In the genomic region with DNA sequence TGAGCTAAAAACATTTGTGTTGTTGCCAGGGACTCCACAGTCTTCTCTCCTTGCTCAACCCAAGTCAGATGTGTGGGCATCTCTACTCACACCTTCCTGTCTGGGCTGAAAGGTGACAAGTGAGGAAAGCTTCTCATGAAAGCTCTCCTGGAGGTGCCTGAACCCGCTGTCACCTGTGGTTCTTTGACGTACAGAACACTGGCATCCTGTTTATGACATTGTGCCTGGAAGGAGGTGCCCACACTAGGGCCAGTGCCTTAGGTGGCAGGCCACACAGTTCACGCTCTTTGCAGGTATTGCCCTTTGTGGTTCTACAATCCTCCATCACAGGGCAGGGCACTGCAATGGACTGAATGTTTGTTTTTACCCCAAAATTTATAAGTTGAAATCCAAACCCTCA, we compare ENCODE assay signal across 12 cellular contexts.
A peak's percentile ranks its signal among the peaks of the same experiment; 100 is the strongest.
DNase-seq lines count a peak whose midpoint lies in the region; ATAC-seq and FAIRE-seq lines count a peak whose summit lies in the region.
"Had no signal": no experiment of that assay in that cellular context is flagged by ENCODE, and none has a peak within 500 bp of the region (broad histone marks: within the 10 kb centered on the region; RNA-seq: fewer than 3 reads in every experiment).

No MANE protein-coding gene starts in this region.

- ATAC-seq in T-cell (replicated peaks in 1 of 4): peak; percentile 87 to 95 (median 93)
- ATAC-seq in left cardiac atrium: peak; percentile 52 to 75
- no peak for ATAC-seq in GM19328 (IDR thresholded peaks at IDR 0.05; ENCODE audit: unreplicated experiment)

- intact Hi-C loops in left cardiac atrium (cut with DNase I): no loop called here

- peak overlapping the region; percentile 35 to 55 (median 47) for H3K4me3 Mint-ChIP-seq in T-cell
- H3K4me3 Mint-ChIP-seq: dendritic cell treated with granulocyte-macrophage colony-stimulating factor and Interleukin-4, amounts not matched to agents 40 ng/mL and 50 ng/mL, for 4 days; nephron had no signal

- H3K27ac Mint-ChIP-seq in T-cell: peak overlapping the region; percentile 96
- H3K27ac Mint-ChIP-seq: dendritic cell treated with granulocyte-macrophage colony-stimulating factor and Interleukin-4, amounts not matched to agents 40 ng/mL and 50 ng/mL, for 4 days; nephron had no signal

- no peaks in the 10 kb centered on the region for H3K36me3 Mint-ChIP-seq in T-cell

- DNase-seq in T-cell: peak; percentile 29 to 93 (median 82)
- peak; percentile 7 for DNase-seq in activated CD8-positive, alpha-beta memory T cell treated with anti-CD3 and anti-CD28 coated beads, Interleukin-2, amount 50 U/mL, for 24 hours (ENCODE audit: extremely low read depth)
- DNase-seq in left cardiac atrium: no peak
- peak; percentile 31 to 33 for DNase-seq in stimulated activated CD8-positive, alpha-beta memory T cell treated with anti-CD3 and anti-CD28 coated beads, Interleukin-2, amount 100 ng/mL, for 1 hour (ENCODE audit: low read depth in 2 of 2)
- no peak for DNase-seq in SKM-1 (lab: John Stamatoyannopoulos, UW; ENCODE audit: unreplicated experiment)
- no peak for DNase-seq in HPDE6-E6E7 (ENCODE audit: extremely low spot score)
- no peak for DNase-seq in HTR-8/SVneo (ENCODE audit: insufficient read length, low spot score)
- DNase-seq: NCI-H1092 treated with DMSO at 0.1 percent for 48 hours, OCI-M1 had no signal

- H3K27me3 Mint-ChIP-seq in T-cell: no peaks in the 10 kb centered on the region
- H3K27me3 Mint-ChIP-seq: dendritic cell treated with granulocyte-macrophage colony-stimulating factor and Interleukin-4, amounts not matched to agents 40 ng/mL and 50 ng/mL, for 4 days had no signal

- CTCF ChIA-PET in T-cell (lab: Charles Lee): interaction anchor here (0.6 to 3.5 kb wide), 16 partner anchors 9 to 321 kb away, joined by 3 to 40 read pairs (median 4); no protein-coding TSS in a partner anchor

- H3K9me3 Mint-ChIP-seq in T-cell: peaks cover 0 to 5% (median 4%) of the 10 kb centered on the region in 3 donors
- H3K9me3 Mint-ChIP-seq: dendritic cell treated with granulocyte-macrophage colony-stimulating factor and Interleukin-4, amounts not matched to agents 40 ng/mL and 50 ng/mL, for 4 days had no signal

- H3K4me1 Mint-ChIP-seq in T-cell: peaks cover 42 to 80% (median 70%) of the 10 kb centered on the region in 3 donors

- POLR2A ChIA-PET in T-cell (lab: Charles Lee): interaction anchor here (0.6 to 3.9 kb wide), 24 partner anchors 10 to 597 kb away, joined by 3 to 42 read pairs (median 6); partner anchors contain the start of gene CD44 (in 1 of the 2)

- no peak for FAIRE-seq in HTR-8/SVneo (lab: Jason Lieb, UNC)

Comparison
In these comparisons a context has a peak if more than half of its experiments do, and no peak if none do; other contexts are left out.
1. DNase-seq: peak in T-cell (34 of 34), activated CD8-positive, alpha-beta memory T cell treated with anti-CD3 and anti-CD28 coated beads, Interleukin-2, amount 50 U/mL, for 24 hours (single experiment) and stimulated activated CD8-positive, alpha-beta memory T cell treated with anti-CD3 and anti-CD28 coated beads, Interleukin-2, amount 100 ng/mL, for 1 hour (2 of 2); none in left cardiac atrium (single experiment), SKM-1 (single experiment), HPDE6-E6E7 (single experiment) and HTR-8/SVneo (single experiment).